1 cellular context compared by ENCODE assay signal in the genomic region with DNA sequence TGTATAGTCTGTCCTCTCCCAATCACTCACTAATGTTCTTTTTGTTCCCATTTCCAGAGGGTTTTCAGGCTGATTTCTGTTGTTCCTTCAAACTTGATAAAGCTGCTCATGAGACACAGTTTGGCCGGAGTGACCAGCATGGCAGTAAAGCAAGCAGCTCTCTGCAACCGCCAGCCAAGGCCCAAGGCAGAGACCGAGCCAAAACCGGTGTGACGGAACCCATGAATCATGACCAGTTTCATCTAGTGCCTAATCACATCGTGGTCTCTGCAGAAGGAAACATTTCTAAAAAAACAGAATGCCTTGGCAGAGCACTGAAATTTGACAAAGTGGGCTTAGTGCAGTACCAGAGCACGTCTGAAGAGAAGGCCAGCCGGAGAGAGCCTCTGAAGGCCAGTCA.
TF ChIP-seq lines count a peak whose summit lies in the region.

No MANE protein-coding gene starts in this region.

TF ChIP-seq in WTC11, 78 proteins besides CTCF, POLR2A, EP300 and RAD21 (continued from another document):
- TF ChIP-seq, protein P1, sequence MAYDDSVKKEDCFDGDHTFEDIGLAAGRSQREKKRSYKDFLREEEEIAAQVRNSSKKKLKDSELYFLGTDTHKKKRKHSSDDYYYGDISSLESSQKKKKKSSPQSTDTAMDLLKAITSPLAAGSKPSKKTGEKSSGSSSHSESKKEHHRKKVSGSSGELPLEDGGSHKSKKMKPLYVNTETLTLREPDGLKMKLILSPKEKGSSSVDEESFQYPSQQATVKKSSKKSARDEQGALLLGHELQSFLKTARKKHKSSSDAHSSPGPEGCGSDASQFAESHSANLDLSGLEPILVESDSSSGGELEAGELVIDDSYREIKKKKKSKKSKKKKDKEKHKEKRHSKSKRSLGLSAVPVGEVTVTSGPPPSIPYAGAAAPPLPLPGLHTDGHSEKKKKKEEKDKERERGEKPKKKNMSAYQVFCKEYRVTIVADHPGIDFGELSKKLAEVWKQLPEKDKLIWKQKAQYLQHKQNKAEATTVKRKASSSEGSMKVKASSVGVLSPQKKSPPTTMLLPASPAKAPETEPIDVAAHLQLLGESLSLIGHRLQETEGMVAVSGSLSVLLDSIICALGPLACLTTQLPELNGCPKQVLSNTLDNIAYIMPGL (CRISPR knock-in tag; IDR thresholded peaks at IDR 0.05) = no peak
- TF ChIP-seq, protein P2, sequence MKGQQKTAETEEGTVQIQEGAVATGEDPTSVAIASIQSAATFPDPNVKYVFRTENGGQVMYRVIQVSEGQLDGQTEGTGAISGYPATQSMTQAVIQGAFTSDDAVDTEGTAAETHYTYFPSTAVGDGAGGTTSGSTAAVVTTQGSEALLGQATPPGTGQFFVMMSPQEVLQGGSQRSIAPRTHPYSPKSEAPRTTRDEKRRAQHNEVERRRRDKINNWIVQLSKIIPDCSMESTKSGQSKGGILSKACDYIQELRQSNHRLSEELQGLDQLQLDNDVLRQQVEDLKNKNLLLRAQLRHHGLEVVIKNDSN (CRISPR knock-in tag; IDR thresholded peaks at IDR 0.05) = no peak
- TF ChIP-seq MXD4 (CRISPR knock-in tag; IDR thresholded peaks at IDR 0.05; ENCODE audit: borderline replicate concordance) = no peak
